In the genomic region with DNA sequence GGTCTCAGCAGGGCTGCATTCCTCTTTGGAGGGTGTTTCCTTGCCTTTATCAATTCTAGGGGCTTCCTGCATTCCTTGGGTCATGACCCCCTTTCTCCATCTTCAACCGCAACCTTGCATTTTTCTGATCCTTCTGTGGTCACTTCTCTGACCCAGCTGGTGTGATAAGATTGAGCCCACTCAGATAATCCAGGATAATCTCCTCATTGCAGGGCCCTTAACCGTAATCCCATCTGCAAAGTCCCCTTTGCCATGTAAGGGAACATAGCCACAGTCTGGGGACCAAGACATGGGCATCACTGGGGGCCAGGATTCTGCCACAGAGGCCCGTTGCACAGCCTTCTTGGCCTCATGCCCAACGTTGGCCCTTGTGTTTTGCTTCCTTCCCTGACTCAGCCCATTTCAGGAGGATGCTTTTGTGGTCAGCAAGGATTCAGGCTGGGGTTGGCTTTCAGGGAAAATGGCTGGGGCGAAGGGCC, we compare ENCODE assay signal across 1 cellular context.
TF ChIP-seq lines count a peak whose summit lies in the region.

No MANE protein-coding gene starts in this region.

TF ChIP-seq in endothelial cell of umbilical vein, 7 proteins besides CTCF, POLR2A, EP300 and RAD21:
- TF ChIP-seq FOS (IDR thresholded peaks at IDR 0.05; ENCODE audit: borderline replicate concordance, insufficient read depth, low read length) (no peak), JUN (IDR thresholded peaks at IDR 0.05; ENCODE audit: borderline replicate concordance, insufficient read depth, insufficient read length, low read depth) (no peak), EZH2 (IDR thresholded peaks at IDR 0.05; ENCODE audit: borderline replicate concordance, low read depth, low read length, severe bottlenecking) (no peak), POLR2AphosphoS5 (IDR thresholded peaks at IDR 0.05; ENCODE audit: insufficient read depth, low read depth, low read length) (peak; percentile 46), GATA2 (IDR thresholded peaks at IDR 0.05; ENCODE audit: insufficient read depth, insufficient read length, low read depth, low read length) (peak; percentile 91)
